ENCODE assay signal across 15 cellular contexts in genomic region chr1:101262060-101262459, GRCh38. TPM values are rescaled to one million over a fixed set of nuclear protein-coding genes. Genes with fewer than 3 reads are reported as not detected.
DNase-seq lines count a peak whose midpoint lies in the region; TF ChIP-seq lines count a peak whose summit lies in the region.
"Had no signal": no experiment of that assay in that cellular context is flagged by ENCODE, and none has a peak within 500 bp of the region (broad histone marks: within the 10 kb centered on the region; RNA-seq: fewer than 3 reads in every experiment).

No MANE protein-coding gene starts in this region.

- CTCF ChIA-PET in activated naive CD4-positive, alpha-beta T cell treated with anti-CD3 and anti-CD28 coated beads for 36 hours (lab: Charles Lee): interaction anchor here (0.6 to 3.7 kb wide), 3 partner anchors 26 to 333 kb away, joined by 3 to 18 read pairs (median 3); no protein-coding TSS in a partner anchor
- CTCF ChIA-PET in activated CD4-positive, alpha-beta memory T cell treated with anti-CD3 and anti-CD28 coated beads for 36 hours (lab: Charles Lee): interaction anchor here (1.1 to 2.3 kb wide), 4 partner anchors 24 to 126 kb away, joined by 3 to 13 read pairs (median 5); no protein-coding TSS in a partner anchor

- H3K36me3 Mint-ChIP-seq in activated naive CD4-positive, alpha-beta T cell treated with anti-CD3 and anti-CD28 coated beads for 36 hours (ENCODE audit: low read depth): no peaks in the 10 kb centered on the region
- no peaks in the 10 kb centered on the region for H3K36me3 Mint-ChIP-seq in activated CD4-positive, alpha-beta memory T cell treated with anti-CD3 and anti-CD28 coated beads for 36 hours

- no peaks in the 10 kb centered on the region for H3K27me3 Mint-ChIP-seq in activated naive CD4-positive, alpha-beta T cell treated with anti-CD3 and anti-CD28 coated beads for 36 hours (ENCODE audit: low read depth)
- no peaks in the 10 kb centered on the region for H3K27me3 Mint-ChIP-seq in activated CD4-positive, alpha-beta memory T cell treated with anti-CD3 and anti-CD28 coated beads for 36 hours

- H3K27ac ChIP-seq in spleen: peak overlapping the region in 6 of 8 donors; percentile 38 to 68 (median 56)
- H3K27ac ChIP-seq: coronary artery, ovary had no signal

- peaks cover 73% of the 10 kb centered on the region for H3K4me1 Mint-ChIP-seq in activated naive CD4-positive, alpha-beta T cell treated with anti-CD3 and anti-CD28 coated beads for 36 hours (ENCODE audit: low read depth)
- peaks cover 83% of the 10 kb centered on the region for H3K4me1 Mint-ChIP-seq in activated CD4-positive, alpha-beta memory T cell treated with anti-CD3 and anti-CD28 coated beads for 36 hours (ENCODE audit: low read depth)

- no peak for TF ChIP-seq POLR2A in spleen (IDR thresholded peaks at IDR 0.05)

- H3K4me1 ChIP-seq in spleen: peaks cover 38 to 87% (median 79%) of the 10 kb centered on the region in 6 donors

- peak overlapping the region; percentile 71 for H3K27ac Mint-ChIP-seq in activated naive CD4-positive, alpha-beta T cell treated with anti-CD3 and anti-CD28 coated beads for 36 hours
- peak overlapping the region; percentile 75 for H3K27ac Mint-ChIP-seq in activated CD4-positive, alpha-beta memory T cell treated with anti-CD3 and anti-CD28 coated beads for 36 hours

- no peak for DNase-seq in activated naive CD4-positive, alpha-beta T cell treated with anti-CD3 and anti-CD28 coated beads for 36 hours
- DNase-seq in activated naive CD4-positive, alpha-beta T cell treated with anti-CD3 and anti-CD28 coated beads, Interleukin-2, amount 50 U/mL, for 16 hours: no peak
- DNase-seq in activated CD4-positive, alpha-beta memory T cell treated with anti-CD3 and anti-CD28 coated beads for 36 hours: no peak
- DNase-seq in fibroblast of pulmonary artery (ENCODE audit: low read depth) (peak; percentile 55), spleen (no peak), middle frontal gyrus (ENCODE audit: extremely low spot score, low spot score) (no peak), NCI-H1092 (lab: John Stamatoyannopoulos, UW) (no peak)
- no peak for DNase-seq in activated CD4-positive, CD25-positive, alpha-beta regulatory T cell treated with anti-CD3 and anti-CD28 coated beads, Interleukin-2, amount 50 U/mL, for 72 hours
- DNase-seq: activated effector memory CD4-positive, alpha-beta T cell treated with anti-CD3 and anti-CD28 coated beads, Interleukin-2, amount 50 U/mL, for 16 hours; EL; NCI-H1417; NCI-H510A treated with DMSO at 0.1 percent for 48 hours; ovary; stimulated activated CD4-positive, alpha-beta T cell treated with anti-CD3 and anti-CD28 coated beads, Interleukin-1b, Interleukin-23, amount 100 ng/mL, for 48 hours had no signal

- WGBS in spleen, 5 donors: 59 to 86% (median 76%) methylated on average over 4 of the region's 4 CpGs

- no peak for TF ChIP-seq CTCF in fibroblast of pulmonary artery (IDR thresholded peaks at IDR 0.05; ENCODE audit: low read length, missing control alignments)
- no peak for TF ChIP-seq CTCF in spleen (IDR thresholded peaks at IDR 0.05 in 8 of 11, conservative IDR thresholded peaks at IDR 0.05 in 3 of 11)

- no peaks in the 10 kb centered on the region for H3K36me3 ChIP-seq in spleen
- H3K36me3 ChIP-seq: ovary had no signal

- intact Hi-C loops in activated naive CD4-positive, alpha-beta T cell treated with anti-CD3 and anti-CD28 coated beads for 36 hours (cut with micrococcal nuclease): no loop called here
- intact Hi-C loops in activated CD4-positive, alpha-beta memory T cell treated with anti-CD3 and anti-CD28 coated beads for 36 hours (cut with micrococcal nuclease): loop anchor here (1.0 to 10.0 kb wide), 2 partner anchors 29 to 817 kb away; no protein-coding TSS in a partner anchor
- intact Hi-C loops in spleen (cut with DNase I; ENCODE audit: low total_unique reads): no loop called here

- no peaks in the 10 kb centered on the region for H3K9me3 ChIP-seq in spleen
- H3K9me3 ChIP-seq: ovary had no signal

- POLR2A ChIA-PET in activated CD4-positive, alpha-beta memory T cell treated with anti-CD3 and anti-CD28 coated beads for 36 hours (lab: Charles Lee): no interaction called here

- H3K4me3 ChIP-seq in fibroblast of pulmonary artery (replicated peaks; ENCODE audit: low read depth, low read length): no peak overlapping the region
- no peak overlapping the region for H3K4me3 ChIP-seq in spleen
- H3K4me3 ChIP-seq: coronary artery, ovary had no signal

- no peaks in the 10 kb centered on the region for H3K27me3 ChIP-seq in spleen (replicated peaks in 1 of 7)
- H3K27me3 ChIP-seq: ovary had no signal

- H3K4me3 Mint-ChIP-seq in activated naive CD4-positive, alpha-beta T cell treated with anti-CD3 and anti-CD28 coated beads for 36 hours: peak overlapping the region; percentile 58
- H3K4me3 Mint-ChIP-seq in activated CD4-positive, alpha-beta memory T cell treated with anti-CD3 and anti-CD28 coated beads for 36 hours: peak overlapping the region; percentile 58

- H3K9me3 Mint-ChIP-seq in activated naive CD4-positive, alpha-beta T cell treated with anti-CD3 and anti-CD28 coated beads for 36 hours: no peaks in the 10 kb centered on the region
- H3K9me3 Mint-ChIP-seq in activated CD4-positive, alpha-beta memory T cell treated with anti-CD3 and anti-CD28 coated beads for 36 hours: no peaks in the 10 kb centered on the region

RNA-seq across cellular contexts. Expression of gene S1PR1, which starts 25.2 kb away (rescaled TPM):
- total RNA-seq in activated naive CD4-positive, alpha-beta T cell treated with anti-CD3 and anti-CD28 coated beads for 36 hours: 100 to 1,000 TPM; 129 to 131 TPM
- total RNA-seq in activated CD4-positive, alpha-beta memory T cell treated with anti-CD3 and anti-CD28 coated beads for 36 hours: 100 to 1,000 TPM; 134 to 140 TPM
- 100 to 1,000 TPM in 6 of 7 donors, 10 to 100 TPM in 1; 83.9 to 219 (median 158) TPM for total RNA-seq in spleen
- polyA plus RNA-seq in spleen: 10 to 100 TPM; 42.5 to 53.9 (median 45.4) TPM
